ENCODE assay signal across 21 cellular contexts in genomic region chr10:30029164-30029889, GRCh38. TPM values are rescaled to one million over a fixed set of nuclear protein-coding genes. Genes with fewer than 3 reads are reported as not detected.
A peak's percentile ranks its signal among the peaks of the same experiment; 100 is the strongest.
DNase-seq lines count a peak whose midpoint lies in the region; ATAC-seq and TF ChIP-seq lines count a peak whose summit lies in the region.
"Had no signal": no experiment of that assay in that cellular context is flagged by ENCODE, and none has a peak within 500 bp of the region (broad histone marks: within the 10 kb centered on the region; RNA-seq: fewer than 3 reads in every experiment).

No MANE protein-coding gene starts in this region.

- H3K27ac ChIP-seq in left ventricle myocardium inferior (replicated peaks) (peak overlapping the region; percentile 84), esophagus squamous epithelium (peak overlapping the region; percentile 32 to 77 (median 58)), psoas muscle (peak overlapping the region; percentile 46), aorta (ENCODE audit: low read depth in 1 of 2, low read length in 2 of 2) (peak overlapping the region; percentile 2 to 74)

- H3K9me3 ChIP-seq in left ventricle myocardium inferior (replicated peaks) (no peaks in the 10 kb centered on the region), esophagus squamous epithelium (no peaks in the 10 kb centered on the region), psoas muscle (no peaks in the 10 kb centered on the region), aorta (ENCODE audit: control insufficient read depth, low read length) (no peaks in the 10 kb centered on the region)
- H3K9me3 ChIP-seq: testis had no signal

- intact Hi-C loops in left ventricle myocardium inferior (cut with micrococcal nuclease) = no loop called here
- intact Hi-C loops in cardiac septum (cut with DNase I) = no loop called here
- intact Hi-C loops in esophagus squamous epithelium (cut with DNase I) = no loop called here
- intact Hi-C loops in psoas muscle (cut with DNase I) = no loop called here
- intact Hi-C loops in aorta (cut with DNase I) = no loop called here

- no peak for TF ChIP-seq POLR2A in esophagus squamous epithelium (IDR thresholded peaks at IDR 0.05)

- no peak overlapping the region for H3K4me3 ChIP-seq in left ventricle myocardium inferior
- H3K4me3 ChIP-seq in esophagus squamous epithelium = no peak overlapping the region
- no peak overlapping the region for H3K4me3 ChIP-seq in psoas muscle
- H3K4me3 ChIP-seq in aorta (ENCODE audit: low read length in 2 of 2) = no peak overlapping the region
- H3K4me3 ChIP-seq: GM23338, smooth muscle cell, testis had no signal

- DNase-seq in left ventricle myocardium inferior (no peak), cardiac septum (ENCODE audit: low spot score) (no peak), esophagus squamous epithelium (lab: John Stamatoyannopoulos, UW) (no peak), psoas muscle (no peak), aorta (no peak), AML-193 (lab: John Stamatoyannopoulos, UW) (no peak)
- DNase-seq in stimulated activated CD4-positive, alpha-beta T cell treated with anti-CD3 and anti-CD28 coated beads, Interleukin-1b, Interleukin-23, amount 100 ng/mL, for 48 hours = no peak
- DNase-seq: activated effector memory CD4-positive, alpha-beta T cell treated with anti-CD3 and anti-CD28 coated beads, Interleukin-2, amount 50 U/mL, for 16 hours; CD4-positive, alpha-beta memory T cell; cortex of kidney; DMS79; glutamatergic neuron; mesendoderm; NCI-H2029 treated with DMSO at 0.1 percent for 48 hours; NCI-H524; T-helper 9 cell; testis had no signal

- H3K36me3 ChIP-seq in left ventricle myocardium inferior = peaks cover 5% of the 10 kb centered on the region
- H3K36me3 ChIP-seq in esophagus squamous epithelium = no peaks in the 10 kb centered on the region
- H3K36me3 ChIP-seq in psoas muscle (ENCODE audit: insufficient read depth in 1 of 2, low read depth in 1 of 2) = no peaks in the 10 kb centered on the region
- no peaks in the 10 kb centered on the region for H3K36me3 ChIP-seq in aorta (ENCODE audit: control insufficient read depth in 1 of 2, insufficient read depth in 2 of 2, low read length in 1 of 2)

- WGBS in esophagus squamous epithelium, 2 donors = 65 to 76% methylated on average over 15 to 16 of the region's 19 CpGs
- 44 to 59% (median 51%) methylated on average over 19 of the region's 19 CpGs for WGBS in psoas muscle, 3 donors
- WGBS in aorta, 2 donors = 37 to 43% methylated on average over 19 of the region's 19 CpGs

- ATAC-seq in psoas muscle (no peak), aorta (ENCODE audit: low FRiP score) (no peak), HG03280 (IDR thresholded peaks at IDR 0.05; ENCODE audit: unreplicated experiment) (no peak)
- ATAC-seq: activated CD4-positive, CD25-positive, alpha-beta regulatory T cell treated with anti-CD3 and anti-CD28 coated beads, Interleukin-2, amount 50 U/mL, for 24 hours; GM23338 had no signal

- H3K4me1 ChIP-seq in left ventricle myocardium inferior (peaks cover 65% of the 10 kb centered on the region), esophagus squamous epithelium (peaks cover 5 to 42% (median 28%) of the 10 kb centered on the region in 3 donors), psoas muscle (peaks cover 8% of the 10 kb centered on the region), aorta (ENCODE audit: control insufficient read depth in 1 of 2, insufficient read depth in 2 of 2, low read length in 2 of 2) (peaks cover 0 to 1% of the 10 kb centered on the region in 2 donors)

- H3K27me3 ChIP-seq in left ventricle myocardium inferior (ENCODE audit: low read depth) (peaks cover 26% of the 10 kb centered on the region), esophagus squamous epithelium (peaks cover 0 to 20% (median 0%) of the 10 kb centered on the region in 4 donors), psoas muscle (ENCODE audit: insufficient read depth in 3 of 3, low read length in 2 of 3) (no peaks in the 10 kb centered on the region), aorta (ENCODE audit: control insufficient read depth in 1 of 2, insufficient read depth in 2 of 2, low read length in 1 of 2) (no peaks in the 10 kb centered on the region)
- H3K27me3 ChIP-seq: testis had no signal

- TF ChIP-seq CTCF in left ventricle myocardium inferior (IDR thresholded peaks at IDR 0.05; ENCODE audit: borderline replicate concordance) (no peak), esophagus squamous epithelium (IDR thresholded peaks at IDR 0.05) (no peak), psoas muscle (IDR thresholded peaks at IDR 0.05) (no peak)

RNA-seq across cellular contexts. Expression of gene JCAD, which starts 30.1 kb away (rescaled TPM):
- 23.5 TPM for total RNA-seq in left ventricle myocardium inferior
- 19.3 TPM for total RNA-seq in cardiac septum
- total RNA-seq in esophagus squamous epithelium = 10 to 100 TPM in 1 of 4 donors, 1 to 10 TPM in 2, under 1 TPM in 1; 0.91 to 23.1 (median 5.5) TPM
- total RNA-seq in psoas muscle = 10 to 100 TPM; 10.9 to 22.5 (median 14.7) TPM
- 1 to 10 TPM; 4.3 to 4.9 (median 4.7) TPM for polyA plus RNA-seq in psoas muscle
- total RNA-seq in aorta = 10 to 100 TPM; 53.0 to 82.4 TPM
- 10 to 100 TPM; 13.6 to 47.3 TPM for polyA plus RNA-seq in aorta
- total RNA-seq: CD4-positive, alpha-beta memory T cell had no signal
- polyA plus RNA-seq: CD4-positive, alpha-beta memory T cell had no signal
